In genomic region chr6:133062077-133062476, GRCh38 we compare ENCODE assay signal across 19 cellular contexts.
DNase-seq lines count a peak whose midpoint lies in the region; ATAC-seq and TF ChIP-seq lines count a peak whose summit lies in the region.
"Had no signal": no experiment of that assay in that cellular context is flagged by ENCODE, and none has a peak within 500 bp of the region (broad histone marks: within the 10 kb centered on the region; RNA-seq: fewer than 3 reads in every experiment).

No MANE protein-coding gene starts in this region.

- H3K9me3 Mint-ChIP-seq in naive thymus-derived CD4-positive, alpha-beta T cell, result no peaks in the 10 kb centered on the region

- intact Hi-C loops in naive thymus-derived CD4-positive, alpha-beta T cell (cut with micrococcal nuclease), result no loop called here

- no peak overlapping the region for H3K27ac ChIP-seq in naive thymus-derived CD4-positive, alpha-beta T cell (ENCODE audit: low read depth, low read length)
- H3K27ac ChIP-seq: BLaER1, pancreas, thyroid gland had no signal

- no peak overlapping the region for H3K4me3 Mint-ChIP-seq in naive thymus-derived CD4-positive, alpha-beta T cell
- H3K4me3 Mint-ChIP-seq: activated naive CD8-positive, alpha-beta T cell; T-helper 17 cell had no signal

- CTCF ChIA-PET in naive thymus-derived CD4-positive, alpha-beta T cell (lab: Charles Lee), result no interaction called here

- peak; percentile 40 for ATAC-seq in naive thymus-derived CD4-positive, alpha-beta T cell
- ATAC-seq in GM18519 (IDR thresholded peaks at IDR 0.05; ENCODE audit: low FRiP score, unreplicated experiment), result no peak
- ATAC-seq: HepG2, pancreas, T-helper 17 cell had no signal

- H3K27me3 ChIP-seq in naive thymus-derived CD4-positive, alpha-beta T cell (ENCODE audit: control insufficient read depth in 2 of 2, insufficient read depth in 2 of 2, low read length in 2 of 2), result no peaks in the 10 kb centered on the region
- H3K27me3 ChIP-seq: BLaER1, pancreas, thyroid gland had no signal

- H3K36me3 Mint-ChIP-seq in naive thymus-derived CD4-positive, alpha-beta T cell, result no peaks in the 10 kb centered on the region
- H3K36me3 Mint-ChIP-seq: activated naive CD8-positive, alpha-beta T cell had no signal

- H3K36me3 ChIP-seq in naive thymus-derived CD4-positive, alpha-beta T cell (ENCODE audit: control insufficient read depth in 2 of 3, insufficient read depth in 3 of 3, low read length in 3 of 3), result no peaks in the 10 kb centered on the region
- H3K36me3 ChIP-seq: BLaER1, pancreas, thyroid gland had no signal

- peak; percentile 19 for DNase-seq in CD1c-positive myeloid dendritic cell (ENCODE audit: extremely low spot score)
- peak; percentile 6 for DNase-seq in RPMI7951 (ENCODE audit: low read depth)
- peak; percentile 87 for DNase-seq in fibroblast of pulmonary artery (ENCODE audit: low read depth)
- no peak for DNase-seq in naive thymus-derived CD4-positive, alpha-beta T cell
- no peak for DNase-seq in UCSD-AML1 (lab: John Stamatoyannopoulos, UW; ENCODE audit: unreplicated experiment)
- DNase-seq in activated CD8-positive, alpha-beta memory T cell treated with anti-CD3 and anti-CD28 coated beads, Interleukin-2, amount 50 U/mL, for 48 hours, result no peak
- DNase-seq in NK-92 (lab: John Stamatoyannopoulos, UW; ENCODE audit: unreplicated experiment), result no peak
- DNase-seq: activated CD4-positive, alpha-beta T cell treated with anti-CD3 and anti-CD28 coated beads for 1 hour; cortex of kidney; DND-41; NCI-H1436; NCI-H446 treated with DMSO at 0.1 percent for 48 hours; pancreas; T-helper 17 cell; thyroid gland had no signal

- no peak for TF ChIP-seq CTCF in fibroblast of pulmonary artery (IDR thresholded peaks at IDR 0.05; ENCODE audit: low read length, missing control alignments)

- POLR2A ChIA-PET in naive thymus-derived CD4-positive, alpha-beta T cell (lab: Charles Lee), result no interaction called here

- H3K27ac Mint-ChIP-seq in naive thymus-derived CD4-positive, alpha-beta T cell, result no peak overlapping the region
- H3K27ac Mint-ChIP-seq: activated naive CD8-positive, alpha-beta T cell; T-helper 17 cell had no signal

- H3K9me3 ChIP-seq in naive thymus-derived CD4-positive, alpha-beta T cell (ENCODE audit: control insufficient read depth in 2 of 3, low read length in 3 of 3), result no peaks in the 10 kb centered on the region
- H3K9me3 ChIP-seq: BLaER1, pancreas, thyroid gland had no signal

- H3K4me3 ChIP-seq in fibroblast of pulmonary artery (replicated peaks; ENCODE audit: low read depth, low read length), result no peak overlapping the region
- no peak overlapping the region for H3K4me3 ChIP-seq in naive thymus-derived CD4-positive, alpha-beta T cell (ENCODE audit: low read length)
- H3K4me3 ChIP-seq: BLaER1, pancreas, thyroid gland had no signal

- H3K27me3 Mint-ChIP-seq in naive thymus-derived CD4-positive, alpha-beta T cell, result peaks cover 0 to 14% (median 6%) of the 10 kb centered on the region in 5 donors
- H3K27me3 Mint-ChIP-seq: activated naive CD8-positive, alpha-beta T cell had no signal

- no peaks in the 10 kb centered on the region for H3K4me1 ChIP-seq in naive thymus-derived CD4-positive, alpha-beta T cell (ENCODE audit: control insufficient read depth in 2 of 2, insufficient read depth in 2 of 2, low read length in 2 of 2)
- H3K4me1 ChIP-seq: BLaER1, pancreas, thyroid gland had no signal

- H3K4me1 Mint-ChIP-seq in naive thymus-derived CD4-positive, alpha-beta T cell, result no peaks in the 10 kb centered on the region
- H3K4me1 Mint-ChIP-seq: T-helper 17 cell had no signal

Comparison
In these comparisons a context has a peak if more than half of its experiments do, and no peak if none do; other contexts are left out.
1. DNase-seq: peak in CD1c-positive myeloid dendritic cell (single experiment), RPMI7951 (single experiment) and fibroblast of pulmonary artery (single experiment); none in naive thymus-derived CD4-positive, alpha-beta T cell (0 of 9), UCSD-AML1 (single experiment), activated CD8-positive, alpha-beta memory T cell treated with anti-CD3 and anti-CD28 coated beads, Interleukin-2, amount 50 U/mL, for 48 hours (single experiment) and NK-92 (single experiment).